Comparison of ENCODE assay signal across 1 cellular context in genomic region chr14:54488318-54488645, GRCh38.
TF ChIP-seq lines count a peak whose summit lies in the region.

No MANE protein-coding gene starts in this region.

TF ChIP-seq in HepG2, 621 proteins besides CTCF, POLR2A, EP300 and RAD21:
- TF ChIP-seq CSRNP1 (CRISPR knock-in tag; IDR thresholded peaks at IDR 0.05) = peak; percentile 25; the same call in 1 of the 2 replicates
- TF ChIP-seq ZNF703 (CRISPR knock-in tag; IDR thresholded peaks at IDR 0.05; ENCODE audit: borderline replicate concordance) = no peak
- 0 out of 2 replicates have a peak, but pooled peaks have one; percentile 46 for TF ChIP-seq ARID2 (CRISPR knock-in tag; IDR thresholded peaks at IDR 0.05; ENCODE audit: borderline replicate concordance)
- peak; percentile 12; the same call in 1 of the 2 replicates for TF ChIP-seq ZFP82 (CRISPR knock-in tag; IDR thresholded peaks at IDR 0.05; ENCODE audit: borderline replicate concordance)
- TF ChIP-seq ZFP41 (CRISPR knock-in tag; IDR thresholded peaks at IDR 0.05; ENCODE audit: borderline replicate concordance) = no peak
- TF ChIP-seq MBD4 (IDR thresholded peaks at IDR 0.05; ENCODE audit: borderline replicate concordance, low read length) = no peak
- TF ChIP-seq SOX5 (CRISPR knock-in tag; IDR thresholded peaks at IDR 0.05; ENCODE audit: borderline replicate concordance) = 0 out of 2 replicates have a peak, but pooled peaks have one; percentile 1
- TF ChIP-seq FOXO1 (CRISPR knock-in tag; IDR thresholded peaks at IDR 0.05) = 0 out of 2 replicates have a peak, but pooled peaks have one; percentile 8
- TF ChIP-seq HDAC2 (CRISPR knock-in tag; IDR thresholded peaks at IDR 0.05) = no peak; the same call in 1 of the 2 replicates
- 0 out of 2 replicates have a peak, but pooled peaks have one; percentile 28 for TF ChIP-seq SNAPC2 (CRISPR knock-in tag; IDR thresholded peaks at IDR 0.05)
- 0 out of 2 replicates have a peak, but pooled peaks have one; percentile 8 for TF ChIP-seq TSC22D2 (CRISPR knock-in tag; IDR thresholded peaks at IDR 0.05; ENCODE audit: borderline replicate concordance)
- no peak for TF ChIP-seq RBFOX2 (IDR thresholded peaks at IDR 0.05; ENCODE audit: low read depth, low read length)
- 0 out of 2 replicates have a peak, but pooled peaks have one; percentile 14 for TF ChIP-seq ZBTB42 (CRISPR knock-in tag; IDR thresholded peaks at IDR 0.05)
- TF ChIP-seq NCOA1 (CRISPR knock-in tag; IDR thresholded peaks at IDR 0.05) = 0 out of 2 replicates have a peak, but pooled peaks have one; percentile 13
- peak; percentile 47; the same call in 1 of the 2 replicates for TF ChIP-seq ZNF800 (CRISPR knock-in tag; IDR thresholded peaks at IDR 0.05)
